Comparison of ENCODE assay signal across 8 cellular contexts in genomic region chr1:31373897-31374486, GRCh38. TPM values are rescaled to one million over a fixed set of nuclear protein-coding genes. Genes with fewer than 3 reads are reported as not detected.
DNase-seq lines count a peak whose midpoint lies in the region; ATAC-seq, FAIRE-seq and TF ChIP-seq lines count a peak whose summit lies in the region.

No MANE protein-coding gene starts in this region.

- no peaks in the 10 kb centered on the region for H3K27me3 ChIP-seq in lung (ENCODE audit: control insufficient read depth, insufficient read depth)
- no peaks in the 10 kb centered on the region for H3K27me3 ChIP-seq in thoracic aorta (replicated peaks; ENCODE audit: insufficient read depth)

- H3K27me3 Mint-ChIP-seq in activated T-cell treated with anti-CD3 and anti-CD28 coated beads, Interleukin-2, amount 50 U/mL, for 24 hours, result peaks cover 10% of the 10 kb centered on the region
- no peaks in the 10 kb centered on the region for H3K27me3 Mint-ChIP-seq in activated naive CD8-positive, alpha-beta T cell

- WGBS in lung, 2 donors, result 36% methylated on average over 11 of the region's 11 CpGs

- no peak overlapping the region for H3K4me3 ChIP-seq in lung
- H3K4me3 ChIP-seq in thoracic aorta, result peak overlapping the region; percentile 81

- H3K4me1 Mint-ChIP-seq in activated T-cell treated with anti-CD3 and anti-CD28 coated beads, Interleukin-2, amount 50 U/mL, for 24 hours (ENCODE audit: low read depth), result peaks cover 14% of the 10 kb centered on the region
- H3K4me1 Mint-ChIP-seq in activated naive CD8-positive, alpha-beta T cell (ENCODE audit: low read depth), result peaks cover 12% of the 10 kb centered on the region

- no peak for TF ChIP-seq CTCF in lung (IDR thresholded peaks at IDR 0.05; ENCODE audit: control extremely low read depth, extremely low read depth)
- no peak for TF ChIP-seq CTCF in thoracic aorta (IDR thresholded peaks at IDR 0.05)

- FAIRE-seq in RCC 7860 (lab: Jason Lieb, UNC), result no peak

- H3K27ac Mint-ChIP-seq in activated T-cell treated with anti-CD3 and anti-CD28 coated beads, Interleukin-2, amount 50 U/mL, for 24 hours, result no peak overlapping the region
- no peak overlapping the region for H3K27ac Mint-ChIP-seq in activated naive CD8-positive, alpha-beta T cell

- H3K27ac ChIP-seq in lung (ENCODE audit: low read depth in 1 of 2, low read length in 1 of 2) (peak overlapping the region; percentile 68 to 76), thoracic aorta (peak overlapping the region; percentile 88 to 94)

- no peaks in the 10 kb centered on the region for H3K9me3 Mint-ChIP-seq in activated T-cell treated with anti-CD3 and anti-CD28 coated beads, Interleukin-2, amount 50 U/mL, for 24 hours
- no peaks in the 10 kb centered on the region for H3K9me3 Mint-ChIP-seq in activated naive CD8-positive, alpha-beta T cell (ENCODE audit: low read depth)

- H3K4me1 ChIP-seq in lung (ENCODE audit: control insufficient read depth in 2 of 2, insufficient read depth in 2 of 2, low read length in 2 of 2) (peaks cover 0 to 6% of the 10 kb centered on the region in 2 donors), thoracic aorta (ENCODE audit: control insufficient read depth in 1 of 2, low read depth in 2 of 2) (peaks cover 25 to 71% of the 10 kb centered on the region in 2 donors)

- H3K9me3 ChIP-seq in lung (ENCODE audit: control insufficient read depth in 2 of 2, insufficient read depth in 1 of 2, low read length in 1 of 2) (no peaks in the 10 kb centered on the region), thoracic aorta (no peaks in the 10 kb centered on the region)

- peak overlapping the region; percentile 65 for H3K4me3 Mint-ChIP-seq in activated T-cell treated with anti-CD3 and anti-CD28 coated beads, Interleukin-2, amount 50 U/mL, for 24 hours
- peak overlapping the region; percentile 90 for H3K4me3 Mint-ChIP-seq in activated naive CD8-positive, alpha-beta T cell

- no peak for DNase-seq in activated T-cell treated with anti-CD3 and anti-CD28 coated beads, Interleukin-2, amount 50 U/mL, for 24 hours
- DNase-seq in activated T-cell treated with anti-CD3 and anti-CD28 coated beads, Interleukin-2, amount 50 U/mL, for 48 hours, result no peak
- DNase-seq in lung (ENCODE audit: low spot score) (no peak), thoracic aorta (ENCODE audit: low spot score) (no peak), RCC 7860 (ENCODE audit: low spot score) (no peak), dermis blood vessel endothelial cell (no peak)

- H3K36me3 Mint-ChIP-seq in activated T-cell treated with anti-CD3 and anti-CD28 coated beads, Interleukin-2, amount 50 U/mL, for 24 hours (ENCODE audit: low read depth), result no peaks in the 10 kb centered on the region
- no peaks in the 10 kb centered on the region for H3K36me3 Mint-ChIP-seq in activated naive CD8-positive, alpha-beta T cell

- ATAC-seq in lung (ENCODE audit: insufficient read depth, low FRiP score) (no peak), thoracic aorta (ENCODE audit: insufficient number of reproducible peaks, low FRiP score, low read depth) (no peak), HG03469 (IDR thresholded peaks at IDR 0.05; ENCODE audit: unreplicated experiment) (no peak)

- no peaks in the 10 kb centered on the region for H3K36me3 ChIP-seq in lung (ENCODE audit: control insufficient read depth in 2 of 2, insufficient read depth in 2 of 2, low read length in 2 of 2)
- H3K36me3 ChIP-seq in thoracic aorta, result no peaks in the 10 kb centered on the region

RNA-seq across cellular contexts. Expression of gene FABP3, which starts 1.1 kb away (rescaled TPM):
- 10 to 100 TPM in 1 of 2 donors, 1 to 10 TPM in 1; 7.5 to 19.1 TPM for total RNA-seq in lung
- 10 to 100 TPM in 1 of 2 donors, 1 to 10 TPM in 1; 1.7 to 39.8 TPM for polyA plus RNA-seq in lung
- total RNA-seq in thoracic aorta, result 10 to 100 TPM; 19.2 to 28.6 TPM
- 0.51 and 1.1 TPM in 2 replicates for total RNA-seq in dermis blood vessel endothelial cell

RNA-seq across cellular contexts. Expression of gene SERINC2, which starts 39.0 kb away (rescaled TPM):
- total RNA-seq in lung (10 to 100 TPM in 1 of 2 donors, 1 to 10 TPM in 1; 6.1 to 55.4 TPM), thoracic aorta (10 to 100 TPM in 1 of 2 donors, 1 to 10 TPM in 1; 7.6 to 12.3 TPM), dermis blood vessel endothelial cell (4.8 and 12.9 TPM in 2 replicates)
- polyA plus RNA-seq in lung, result 10 to 100 TPM; 22.3 to 59.1 TPM
